Comparison of ENCODE assay signal across 22 cellular contexts in the genomic region with DNA sequence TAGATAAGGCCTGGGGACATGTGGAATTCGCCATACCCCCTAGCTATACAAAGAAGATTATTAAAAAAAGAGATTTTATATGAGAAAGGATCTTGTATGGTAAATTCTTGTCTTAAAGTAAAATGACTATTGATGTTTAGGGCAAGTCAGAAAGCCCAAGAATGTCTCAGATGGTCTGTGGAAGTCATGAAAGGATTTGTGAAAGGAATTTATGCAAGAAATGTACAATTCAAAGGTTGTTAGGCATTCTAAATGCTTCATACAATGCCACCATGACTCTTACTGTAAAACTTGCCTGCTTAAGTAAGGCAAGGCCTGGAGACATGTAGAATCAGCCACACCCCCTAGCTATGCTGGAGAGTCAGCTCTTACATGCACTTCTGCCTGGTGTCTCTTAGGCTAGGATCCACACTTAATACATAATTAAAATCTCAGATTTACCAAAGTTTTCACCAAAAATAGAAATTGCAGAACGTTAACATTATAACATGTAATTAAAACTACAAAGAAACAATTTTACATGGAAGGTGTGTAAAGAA. TPM values are rescaled to one million over a fixed set of nuclear protein-coding genes. Genes with fewer than 3 reads are reported as not detected.
DNase-seq lines count a peak whose midpoint lies in the region; ATAC-seq, FAIRE-seq and TF ChIP-seq lines count a peak whose summit lies in the region.
"Had no signal": no experiment of that assay in that cellular context is flagged by ENCODE, and none has a peak within 500 bp of the region (broad histone marks: within the 10 kb centered on the region; RNA-seq: fewer than 3 reads in every experiment).

No MANE protein-coding gene starts in this region.

- H3K9ac ChIP-seq in HepG2 (ENCODE audit: insufficient read depth, low read depth, low read length) (no peak overlapping the region), mesendoderm (ENCODE audit: low read length) (no peak overlapping the region)

- no TSS peak for BruUV-seq in HepG2 (replicated peaks; lab: Mats Ljungman, UMichigan)

- no peak overlapping the region for H4K5ac ChIP-seq in mesendoderm (ENCODE audit: low read length)

- CTCF ChIA-PET in HepG2 (lab: Yijun Ruan, JAX; ENCODE audit: low intra/inter-chr PET ratio, low total read pairs): no interaction called here

- no peak for TF ChIP-seq CTCF in HepG2 (CRISPR knock-in tag; IDR thresholded peaks at IDR 0.05)
- TF ChIP-seq CTCF in right lobe of liver (IDR thresholded peaks at IDR 0.05): no peak
- TF ChIP-seq CTCF in bronchial epithelial cell (IDR thresholded peaks at IDR 0.05; ENCODE audit: insufficient read depth, low read length, severe bottlenecking): no peak
- no peak for TF ChIP-seq CTCF in brain microvascular endothelial cell (IDR thresholded peaks at IDR 0.05; ENCODE audit: low read depth, low read length, missing control alignments)

- TF ChIP-seq RAD21 in HepG2 (CRISPR knock-in tag; IDR thresholded peaks at IDR 0.05): no peak

- ATAC-seq in HepG2 (no peak), right lobe of liver (no peak)
- ATAC-seq: HCT116, K562 had no signal

- POLR2A ChIA-PET in HepG2 (lab: Yijun Ruan, JAX): interaction anchor here (1.3 kb wide), 1 partner anchor 9 kb away, joined by 4 read pairs; a partner anchor contains a TSS

- TF ChIP-seq EP300 in HepG2 (IDR thresholded peaks at IDR 0.05; ENCODE audit: low read depth in 2 of 2, low read length in 2 of 2) (no peak), HepG2 (CRISPR knock-in tag; IDR thresholded peaks at IDR 0.05; ENCODE audit: borderline replicate concordance) (no peak)

- no peak overlapping the region for H2BK120ac ChIP-seq in mesendoderm (ENCODE audit: low read depth, low read length)

- H3K27me3 ChIP-seq in HepG2 (ENCODE audit: control insufficient read depth in 1 of 2, insufficient read depth in 2 of 2, low read length in 2 of 2) (no peaks in the 10 kb centered on the region; a peak in 1 of 5 replicates), right lobe of liver (no peaks in the 10 kb centered on the region), bronchial epithelial cell (ENCODE audit: control insufficient read depth, insufficient read depth, low read length) (no peaks in the 10 kb centered on the region), mesendoderm (ENCODE audit: insufficient read depth, low read length, poor library complexity) (no peaks in the 10 kb centered on the region), brain microvascular endothelial cell (replicated peaks) (no peaks in the 10 kb centered on the region)
- H3K27me3 ChIP-seq: BE2C had no signal

- H2BK15ac ChIP-seq in mesendoderm (replicated peaks; ENCODE audit: low read depth): no peak overlapping the region

- in situ Hi-C loops in HepG2 (cut with HindIII; ENCODE audit: extremely low pct_ligation_motif_present, low pct_unique_long_range_greater_than_20kb) (no loop called here), brain microvascular endothelial cell (cut with HindIII; ENCODE audit: low pct_ligation_motif_present, low sequenced_read_pairs) (no loop called here)

- H3K36me3 ChIP-seq in HepG2 (replicated peaks in 1 of 2; ENCODE audit: control insufficient read depth in 1 of 2, insufficient read depth in 2 of 2, low read length in 2 of 2) (no peaks in the 10 kb centered on the region), right lobe of liver (no peaks in the 10 kb centered on the region), bronchial epithelial cell (ENCODE audit: control insufficient read depth, insufficient read depth, low read length) (no peaks in the 10 kb centered on the region), mesendoderm (ENCODE audit: control insufficient read depth, insufficient read depth, low read length) (no peaks in the 10 kb centered on the region), brain microvascular endothelial cell (replicated peaks) (no peaks in the 10 kb centered on the region)
- H3K36me3 ChIP-seq: BE2C had no signal

- H3K4me2 ChIP-seq in HepG2 (ENCODE audit: low read depth, low read length) (no peak overlapping the region), mesendoderm (ENCODE audit: low read length) (no peak overlapping the region)

- no peak overlapping the region for H3K27ac ChIP-seq in HepG2 (ENCODE audit: extremely low read length, insufficient read depth, low read length)
- no peak overlapping the region for H3K27ac ChIP-seq in right lobe of liver
- no peak overlapping the region for H3K27ac ChIP-seq in mesendoderm (ENCODE audit: low read depth, low read length)
- no peak overlapping the region for H3K27ac ChIP-seq in brain microvascular endothelial cell

- H3K79me2 ChIP-seq in HepG2 (ENCODE audit: insufficient read depth, low read length) (no peaks in the 10 kb centered on the region), mesendoderm (ENCODE audit: control insufficient read depth, insufficient read depth, low read length) (no peaks in the 10 kb centered on the region)

- intact Hi-C loops in HepG2 (cut with micrococcal nuclease; ENCODE audit: unreplicated experiment) (no loop called here), right lobe of liver (cut with DNase I) (no loop called here)

- no peak overlapping the region for H3K4me3 ChIP-seq in HepG2 (replicated peaks in 1 of 3; ENCODE audit: insufficient read depth in 1 of 3, low read depth in 2 of 3, low read length in 3 of 3)
- no peak overlapping the region for H3K4me3 ChIP-seq in right lobe of liver
- no peak overlapping the region for H3K4me3 ChIP-seq in bronchial epithelial cell (ENCODE audit: low read depth, low read length)
- H3K4me3 ChIP-seq in mesendoderm (ENCODE audit: low read length): no peak overlapping the region
- no peak overlapping the region for H3K4me3 ChIP-seq in brain microvascular endothelial cell (ENCODE audit: low read depth, low read length)
- H3K4me3 ChIP-seq: K562 had no signal

- H3K9me3 ChIP-seq in HepG2 (ENCODE audit: low read length) (peaks cover 22% of the 10 kb centered on the region), right lobe of liver (peaks cover 0 to 3% (median 0%) of the 10 kb centered on the region in 4 donors)
- H3K9me3 ChIP-seq: BE2C had no signal

- no peak overlapping the region for H4K8ac ChIP-seq in mesendoderm (ENCODE audit: low read depth, low read length)

- H3K4ac ChIP-seq in mesendoderm (ENCODE audit: low read depth, low read length): no peak overlapping the region

- no peak overlapping the region for H3K18ac ChIP-seq in mesendoderm (ENCODE audit: low read length)

- no peak overlapping the region for H3K23ac ChIP-seq in mesendoderm (ENCODE audit: low read length)

- H3K79me1 ChIP-seq in mesendoderm (ENCODE audit: low read length): no peaks in the 10 kb centered on the region

- no peaks in the 10 kb centered on the region for H3K4me1 ChIP-seq in HepG2 (ENCODE audit: insufficient read depth, low read length)
- no peaks in the 10 kb centered on the region for H3K4me1 ChIP-seq in right lobe of liver
- H3K4me1 ChIP-seq in mesendoderm (ENCODE audit: control insufficient read depth, low read depth, low read length): no peaks in the 10 kb centered on the region
- H3K4me1 ChIP-seq: BE2C had no signal

- no peaks in the 10 kb centered on the region for H4K20me1 ChIP-seq in HepG2 (ENCODE audit: insufficient read depth, low read length)

- H3K56ac ChIP-seq in mesendoderm (ENCODE audit: low read length): no peak overlapping the region

- no peak overlapping the region for H2AK5ac ChIP-seq in mesendoderm (ENCODE audit: low read length)

- TF ChIP-seq POLR2A in HepG2 (IDR thresholded peaks at IDR 0.05; ENCODE audit: insufficient read depth in 1 of 2, low read depth in 2 of 2, low read length in 2 of 2): no peak
- no peak for TF ChIP-seq POLR2A in right lobe of liver (IDR thresholded peaks at IDR 0.05)

- H2AFZ ChIP-seq in HepG2 (ENCODE audit: low read length): no peak overlapping the region

- no peak overlapping the region for H2BK5ac ChIP-seq in mesendoderm (ENCODE audit: low read length)

- FAIRE-seq in HepG2 (lab: Jason Lieb, UNC) (no peak), bronchial epithelial cell (lab: Jason Lieb, UNC) (no peak)
- FAIRE-seq: GM12892, GM18507, K562 had no signal

- 4% methylated on average over 2 of the region's 2 CpGs for WGBS in HepG2 (ENCODE audit: low lambda C conversion rate)
- 76% methylated on average over 2 of the region's 2 CpGs for WGBS in right lobe of liver (ENCODE audit: insufficient coverage, low coverage, low lambda C conversion rate, missing lambda C conversion rate)
- no CpG with 5 or more reads among the region's 2 CpGs for WGBS in mesendoderm (ENCODE audit: extremely low coverage, insufficient coverage, low lambda C conversion rate)

- DNase-seq in HepG2 (ENCODE audit: low spot score): no peak
- no peak for DNase-seq in right lobe of liver
- peak; percentile 20 for DNase-seq in bronchial epithelial cell (ENCODE audit: low read depth)
- peak; percentile 32 for DNase-seq in mesendoderm
- no peak for DNase-seq in SK-N-DZ (ENCODE audit: low spot score)
- no peak for DNase-seq in brain microvascular endothelial cell
- DNase-seq: ACHN; BE2C; C1 segment of cervical spinal cord; CD4-positive, CD25-positive, alpha-beta regulatory T cell; CD8-positive, alpha-beta memory T cell; COR-L47; DMS 273 treated with DMSO at 0.1 percent for 48 hours; DMS79; GDM1; GOT3; H7; IMR-90 had no signal

RNA-seq across cellular contexts. Expression of a gene that starts 8.9 kb away (rescaled TPM):
- total RNA-seq in HepG2 (2016; rRNA removed; fragmentation: Illumina TruSeq; extraction: Trizol) (43.9 and 55.7 TPM in 2 replicates), right lobe of liver (10 to 100 TPM; 24.1 to 65.3 (median 34.8) TPM), bronchial epithelial cell (9.7 and 24.3 TPM in 2 replicates)
- total RNA-seq in HepG2 (2016; cell fraction: cytosol; rRNA removed; fragmentation: Illumina TruSeq; extraction: Trizol; ENCODE audit: low read depth): 23.5 and 25.2 TPM in 2 replicates
- total RNA-seq in HepG2 (2016; cell fraction: insoluble cytoplasmic fraction; rRNA removed; fragmentation: Illumina TruSeq; extraction: Trizol): 35.8 and 56.9 TPM in 2 replicates
- total RNA-seq in HepG2 (2016; cell fraction: membrane; rRNA removed; fragmentation: Illumina TruSeq; extraction: Trizol): 13.3 and 14.5 TPM in 2 replicates
- total RNA-seq in HepG2 (2016; cell fraction: nucleus; rRNA removed; fragmentation: Illumina TruSeq; extraction: Trizol): 69.6 and 81.1 TPM in 2 replicates
- polyA plus RNA-seq in HepG2 (2011; rRNA removed): 13.7 and 14.4 TPM in 2 replicates
- polyA plus RNA-seq in HepG2 (2011; cell fraction: cytosol; rRNA removed): 7.5 and 9.8 TPM in 2 replicates
- polyA plus RNA-seq in HepG2 (2011; cell fraction: nucleus; rRNA removed): 31.0 and 39.2 TPM in 2 replicates
- 23.5 and 23.7 TPM in 2 replicates for polyA plus RNA-seq in HepG2 (2012)
- polyA plus RNA-seq in HepG2 (2016; cell fraction: cytosol; fragmentation: Illumina TruSeq; extraction: Trizol; ENCODE audit: low read depth): 0.94 TPM in 2 replicates
- 18.1 and 22.3 TPM in 2 replicates for polyA plus RNA-seq in HepG2 (2016; cell fraction: insoluble cytoplasmic fraction; fragmentation: Illumina TruSeq; extraction: Trizol; ENCODE audit: low read depth)
- polyA plus RNA-seq in HepG2 (2016; cell fraction: membrane; fragmentation: Illumina TruSeq; extraction: Trizol; ENCODE audit: low read depth): 1.8 and 2.3 TPM in 2 replicates
- 57.9 and 62.1 TPM in 2 replicates for polyA plus RNA-seq in HepG2 (2016; cell fraction: nucleus; fragmentation: Illumina TruSeq; extraction: Trizol; ENCODE audit: insufficient read depth, low read depth)
- 72.9 and 104 TPM in 2 replicates for polyA minus RNA-seq in HepG2 (2011; rRNA and poly(A)+ RNA removed; ENCODE audit: low replicate concordance)
- polyA minus RNA-seq in HepG2 (2011; cell fraction: cytosol; rRNA and poly(A)+ RNA removed): 53.1 and 57.3 TPM in 2 replicates
- 188 and 199 TPM in 2 replicates for polyA minus RNA-seq in HepG2 (2011; cell fraction: nucleus; rRNA and poly(A)+ RNA removed)
- polyA plus RNA-seq in mesendoderm (2013, experiment 1 of 2): 18.8 TPM
- polyA plus RNA-seq in mesendoderm (2013, experiment 2 of 2): 17.8 TPM
- polyA plus RNA-seq in SK-N-DZ (2014; cell fraction: cytosol; rRNA removed): 38.4 and 39.3 TPM in 2 replicates
- 71.3 and 77.6 TPM in 2 replicates for polyA plus RNA-seq in SK-N-DZ (2014; cell fraction: nucleus; rRNA removed)

Comparison
In these comparisons a context has a peak if more than half of its experiments do, and no peak if none do; other contexts are left out.
1. DNase-seq: peak in bronchial epithelial cell (single experiment) and mesendoderm (single experiment); none in HepG2 (single experiment), right lobe of liver (0 of 3), SK-N-DZ (single experiment) and brain microvascular endothelial cell (single experiment).